ENCODE assay signal across 20 cellular contexts in genomic region chr7:33727415-33727814, GRCh38.
DNase-seq lines count a peak whose midpoint lies in the region; ATAC-seq, FAIRE-seq and TF ChIP-seq lines count a peak whose summit lies in the region.
"Had no signal": no experiment of that assay in that cellular context is flagged by ENCODE, and none has a peak within 500 bp of the region (broad histone marks: within the 10 kb centered on the region; RNA-seq: fewer than 3 reads in every experiment).

No MANE protein-coding gene starts in this region.

- no peaks in the 10 kb centered on the region for H4K20me1 ChIP-seq in neural progenitor cell (ENCODE audit: low read depth)

- H3K4me3 Mint-ChIP-seq in neural progenitor cell = no peak overlapping the region
- H3K4me3 Mint-ChIP-seq: CD14-positive monocyte had no signal

- FAIRE-seq in urothelium cell line (lab: Jason Lieb, UNC) = no peak
- FAIRE-seq: G401.6, K562 had no signal

- peaks cover 7% of the 10 kb centered on the region for H3K27me3 Mint-ChIP-seq in neural progenitor cell (ENCODE audit: insufficient read depth, low read depth)

- H3K4me3 ChIP-seq in cardiac muscle cell (no peak overlapping the region), neural progenitor cell (no peak overlapping the region)
- H3K4me3 ChIP-seq: K562 had no signal

- no peak for TF ChIP-seq CTCF in cardiac muscle cell (IDR thresholded peaks at IDR 0.05; ENCODE audit: low read depth, low read length)
- no peak for TF ChIP-seq CTCF in neural progenitor cell (IDR thresholded peaks at IDR 0.05)

- no peaks in the 10 kb centered on the region for H3K36me3 Mint-ChIP-seq in neural progenitor cell
- H3K36me3 Mint-ChIP-seq: CD14-positive monocyte had no signal

- no peaks in the 10 kb centered on the region for H3K27me3 ChIP-seq in cardiac muscle cell
- H3K27me3 ChIP-seq in neural progenitor cell = no peaks in the 10 kb centered on the region

- H3K27ac ChIP-seq in cardiac muscle cell (peak overlapping the region; percentile 61), neural progenitor cell (no peak overlapping the region)

- H3K9me3 Mint-ChIP-seq in neural progenitor cell = no peaks in the 10 kb centered on the region

- no peaks in the 10 kb centered on the region for H3K79me2 ChIP-seq in neural progenitor cell (ENCODE audit: low read depth)

- H3K4me2 ChIP-seq in neural progenitor cell = peak overlapping the region; percentile 35

- H3K4me1 ChIP-seq in cardiac muscle cell (ENCODE audit: low read depth) (peaks cover 79% of the 10 kb centered on the region), neural progenitor cell (peaks cover 22% of the 10 kb centered on the region)

- no peaks in the 10 kb centered on the region for H3K36me3 ChIP-seq in cardiac muscle cell
- H3K36me3 ChIP-seq in neural progenitor cell = no peaks in the 10 kb centered on the region

- no peaks in the 10 kb centered on the region for H3K9me3 ChIP-seq in cardiac muscle cell (ENCODE audit: low read depth)
- no peaks in the 10 kb centered on the region for H3K9me3 ChIP-seq in neural progenitor cell (ENCODE audit: low read depth)

- H3K27ac Mint-ChIP-seq in neural progenitor cell = no peak overlapping the region

- ATAC-seq in left cardiac atrium = no peak
- ATAC-seq: HCT116, K562 had no signal

- intact Hi-C loops in left cardiac atrium (cut with DNase I) = no loop called here

- H2AFZ ChIP-seq in neural progenitor cell (replicated peaks) = no peak overlapping the region

- H3K9ac ChIP-seq in neural progenitor cell = no peak overlapping the region

- H3F3A ChIP-seq in neural progenitor cell (ENCODE audit: low read depth) = no peaks in the 10 kb centered on the region

- H3K4me1 Mint-ChIP-seq in neural progenitor cell = peaks cover 20% of the 10 kb centered on the region
- H3K4me1 Mint-ChIP-seq: CD14-positive monocyte had no signal

- DNase-seq in cardiac muscle cell (ENCODE audit: low read depth in 1 of 2, low spot score in 1 of 2) (no peak), left cardiac atrium (no peak), islet precursor cell (peak; percentile 51), neural progenitor cell (ENCODE audit: low spot score) (no peak), NCI-H345 (lab: John Stamatoyannopoulos, UW) (no peak), urothelium cell line (ENCODE audit: low spot score) (no peak), NAMALWA (ENCODE audit: low spot score) (no peak)
- DNase-seq in stimulated activated CD4-positive, alpha-beta T cell treated with anti-CD3 and anti-CD28 coated beads, Interleukin-12 subunit alpha, Interleukin-12 subunit beta, amount 100 ng/mL, for 4 hours = no peak
- DNase-seq: 8988T, DND-41, NCI-H1417, NCI-H187, NCI-H2107, NCI-H226, NCI-H524 treated with DMSO at 0.1 percent for 48 hours, SHP77 had no signal
